1 cellular context compared by ENCODE assay signal in the genomic region with DNA sequence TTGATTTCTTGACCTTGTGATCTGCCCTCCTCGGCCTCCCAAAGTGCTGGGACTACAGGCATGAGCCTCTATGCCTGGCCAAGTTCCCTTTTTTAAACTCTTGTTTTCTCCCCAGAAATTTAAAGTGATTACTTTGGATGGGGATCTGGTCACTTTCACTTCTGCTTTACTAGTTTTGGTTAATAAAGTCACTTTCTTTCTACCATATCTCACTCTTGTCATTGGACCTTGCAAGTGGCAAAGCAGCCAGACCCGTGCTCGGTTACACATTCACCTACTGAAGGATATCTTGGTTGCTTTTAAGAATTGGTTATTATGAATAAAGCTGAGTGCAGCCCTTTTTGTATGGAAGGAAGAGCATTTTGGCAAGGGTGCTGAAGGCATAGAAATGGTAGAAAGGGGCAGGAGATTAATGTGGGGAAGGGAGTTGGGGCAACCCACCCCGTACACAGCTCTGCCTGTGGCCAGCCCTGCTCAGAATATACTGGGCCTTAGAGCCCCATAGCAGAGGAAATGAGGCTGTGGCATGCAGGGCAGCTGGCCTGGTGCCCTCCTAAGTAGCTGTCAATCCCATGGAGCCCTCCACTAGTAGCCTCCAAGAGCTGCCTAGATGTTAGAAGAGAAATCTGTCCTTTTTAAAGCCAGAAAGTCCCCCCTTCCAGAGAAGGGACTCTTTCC.
TF ChIP-seq lines count a peak whose summit lies in the region.

No MANE protein-coding gene starts in this region.

TF ChIP-seq in GM12878, 131 proteins besides CTCF, POLR2A, EP300 and RAD21 (continued from another document and continues in another):
- TF ChIP-seq NFIC (IDR thresholded peaks at IDR 0.05; ENCODE audit: low read depth, low read length) (peak; percentile 77; the same call in 1 of the 2 replicates), IKZF1 (conservative IDR thresholded peaks at IDR 0.05) (peak; percentile 99), BMI1 (IDR thresholded peaks at IDR 0.05; ENCODE audit: borderline replicate concordance) (peak; percentile 74), SMARCA5 (IDR thresholded peaks at IDR 0.05) (no peak), EED (IDR thresholded peaks at IDR 0.05; ENCODE audit: low read depth) (peak; percentile 97), RFX5 (IDR thresholded peaks at IDR 0.05; ENCODE audit: low read depth, low read length) (no peak), POU2F2 (IDR thresholded peaks at IDR 0.05; ENCODE audit: borderline replicate concordance, low read depth, low read length) (no peak), ZNF622 (IDR thresholded peaks at IDR 0.05) (no peak), ZSCAN29 (IDR thresholded peaks at IDR 0.05) (no peak), SREBF2 (IDR thresholded peaks at IDR 0.05; ENCODE audit: low read length) (no peak), RCOR1 (conservative IDR thresholded peaks at IDR 0.05; ENCODE audit: low read depth, low read length) (no peak), ASH2L (IDR thresholded peaks at IDR 0.05; ENCODE audit: borderline replicate concordance, low read depth) (no peak), GATAD2B (conservative IDR thresholded peaks at IDR 0.05; ENCODE audit: low read depth) (peak; percentile 74), MYB (IDR thresholded peaks at IDR 0.05; ENCODE audit: borderline replicate concordance, low read depth, low read length) (no peak), EGR1 (IDR thresholded peaks at IDR 0.05; ENCODE audit: borderline replicate concordance in 1 of 2, low read depth in 2 of 2, low read length in 2 of 2) (no peak), BRCA1 (IDR thresholded peaks at IDR 0.05; ENCODE audit: low read depth, low read length) (no peak), SREBF1 (IDR thresholded peaks at IDR 0.05; ENCODE audit: low read length) (no peak), HDAC6 (IDR thresholded peaks at IDR 0.05; ENCODE audit: unreplicated experiment) (no peak), FOXK2 (IDR thresholded peaks at IDR 0.05) (no peak), CEBPB (IDR thresholded peaks at IDR 0.05; ENCODE audit: borderline replicate concordance in 1 of 2, low read depth in 2 of 2, low read length in 2 of 2) (no peak), ZNF24 (IDR thresholded peaks at IDR 0.05) (no peak; the same call in 1 of the 2 replicates), NRF1 (conservative IDR thresholded peaks at IDR 0.05; ENCODE audit: low read depth, low read length) (no peak), NFXL1 (IDR thresholded peaks at IDR 0.05; ENCODE audit: borderline replicate concordance) (no peak), ESRRA (IDR thresholded peaks at IDR 0.05; ENCODE audit: low read length) (no peak), SIX5 (IDR thresholded peaks at IDR 0.05; ENCODE audit: low read depth, low read length, severe bottlenecking) (no peak), MTA2 (IDR thresholded peaks at IDR 0.05; ENCODE audit: low read depth) (peak; percentile 94), CHD2 (IDR thresholded peaks at IDR 0.05; ENCODE audit: borderline replicate concordance, low read depth, low read length) (no peak), SMC3 (IDR thresholded peaks at IDR 0.05; ENCODE audit: borderline replicate concordance, low read length) (no peak), CREM (IDR thresholded peaks at IDR 0.05; ENCODE audit: low read depth) (peak; percentile 45; the same call in 1 of the 2 replicates), MYC (IDR thresholded peaks at IDR 0.05; ENCODE audit: insufficient read depth, insufficient read length, insufficient replicate concordance, low read length, severe bottlenecking) (no peak), KLF5 (IDR thresholded peaks at IDR 0.05; ENCODE audit: partially characterized antibody) (no peak), MEF2B (IDR thresholded peaks at IDR 0.05; ENCODE audit: partially characterized antibody, poor library complexity, severe bottlenecking) (peak; percentile 43), SMAD5 (IDR thresholded peaks at IDR 0.05; ENCODE audit: low read depth) (no peak), RAD51 (IDR thresholded peaks at IDR 0.05) (peak; percentile 75; the same call in 1 of the 2 replicates), TAF1 (IDR thresholded peaks at IDR 0.05; ENCODE audit: borderline replicate concordance, low read depth, low read length) (no peak), BHLHE40 (IDR thresholded peaks at IDR 0.05; ENCODE audit: borderline replicate concordance in 1 of 2, low read depth in 2 of 2, low read length in 1 of 2) (peak; percentile 80 to 92)
- TF ChIP-seq, protein P1, sequence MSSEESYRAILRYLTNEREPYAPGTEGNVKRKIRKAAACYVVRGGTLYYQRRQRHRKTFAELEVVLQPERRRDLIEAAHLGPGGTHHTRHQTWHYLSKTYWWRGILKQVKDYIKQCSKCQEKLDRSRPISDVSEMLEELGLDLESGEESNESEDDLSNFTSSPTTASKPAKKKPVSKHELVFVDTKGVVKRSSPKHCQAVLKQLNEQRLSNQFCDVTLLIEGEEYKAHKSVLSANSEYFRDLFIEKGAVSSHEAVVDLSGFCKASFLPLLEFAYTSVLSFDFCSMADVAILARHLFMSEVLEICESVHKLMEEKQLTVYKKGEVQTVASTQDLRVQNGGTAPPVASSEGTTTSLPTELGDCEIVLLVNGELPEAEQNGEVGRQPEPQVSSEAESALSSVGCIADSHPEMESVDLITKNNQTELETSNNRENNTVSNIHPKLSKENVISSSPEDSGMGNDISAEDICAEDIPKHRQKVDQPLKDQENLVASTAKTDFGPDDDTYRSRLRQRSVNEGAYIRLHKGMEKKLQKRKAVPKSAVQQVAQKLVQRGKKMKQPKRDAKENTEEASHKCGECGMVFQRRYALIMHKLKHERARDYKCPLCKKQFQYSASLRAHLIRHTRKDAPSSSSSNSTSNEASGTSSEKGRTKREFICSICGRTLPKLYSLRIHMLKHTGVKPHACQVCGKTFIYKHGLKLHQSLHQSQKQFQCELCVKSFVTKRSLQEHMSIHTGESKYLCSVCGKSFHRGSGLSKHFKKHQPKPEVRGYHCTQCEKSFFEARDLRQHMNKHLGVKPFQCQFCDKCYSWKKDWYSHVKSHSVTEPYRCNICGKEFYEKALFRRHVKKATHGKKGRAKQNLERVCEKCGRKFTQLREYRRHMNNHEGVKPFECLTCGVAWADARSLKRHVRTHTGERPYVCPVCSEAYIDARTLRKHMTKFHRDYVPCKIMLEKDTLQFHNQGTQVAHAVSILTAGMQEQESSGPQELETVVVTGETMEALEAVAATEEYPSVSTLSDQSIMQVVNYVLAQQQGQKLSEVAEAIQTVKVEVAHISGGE (CRISPR knock-in tag; IDR thresholded peaks at IDR 0.05) = no peak
- TF ChIP-seq, protein P2, sequence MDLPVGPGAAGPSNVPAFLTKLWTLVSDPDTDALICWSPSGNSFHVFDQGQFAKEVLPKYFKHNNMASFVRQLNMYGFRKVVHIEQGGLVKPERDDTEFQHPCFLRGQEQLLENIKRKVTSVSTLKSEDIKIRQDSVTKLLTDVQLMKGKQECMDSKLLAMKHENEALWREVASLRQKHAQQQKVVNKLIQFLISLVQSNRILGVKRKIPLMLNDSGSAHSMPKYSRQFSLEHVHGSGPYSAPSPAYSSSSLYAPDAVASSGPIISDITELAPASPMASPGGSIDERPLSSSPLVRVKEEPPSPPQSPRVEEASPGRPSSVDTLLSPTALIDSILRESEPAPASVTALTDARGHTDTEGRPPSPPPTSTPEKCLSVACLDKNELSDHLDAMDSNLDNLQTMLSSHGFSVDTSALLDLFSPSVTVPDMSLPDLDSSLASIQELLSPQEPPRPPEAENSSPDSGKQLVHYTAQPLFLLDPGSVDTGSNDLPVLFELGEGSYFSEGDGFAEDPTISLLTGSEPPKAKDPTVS (IDR thresholded peaks at IDR 0.05; ENCODE audit: low read depth, low read length) = no peak
- TF ChIP-seq, protein P3, sequence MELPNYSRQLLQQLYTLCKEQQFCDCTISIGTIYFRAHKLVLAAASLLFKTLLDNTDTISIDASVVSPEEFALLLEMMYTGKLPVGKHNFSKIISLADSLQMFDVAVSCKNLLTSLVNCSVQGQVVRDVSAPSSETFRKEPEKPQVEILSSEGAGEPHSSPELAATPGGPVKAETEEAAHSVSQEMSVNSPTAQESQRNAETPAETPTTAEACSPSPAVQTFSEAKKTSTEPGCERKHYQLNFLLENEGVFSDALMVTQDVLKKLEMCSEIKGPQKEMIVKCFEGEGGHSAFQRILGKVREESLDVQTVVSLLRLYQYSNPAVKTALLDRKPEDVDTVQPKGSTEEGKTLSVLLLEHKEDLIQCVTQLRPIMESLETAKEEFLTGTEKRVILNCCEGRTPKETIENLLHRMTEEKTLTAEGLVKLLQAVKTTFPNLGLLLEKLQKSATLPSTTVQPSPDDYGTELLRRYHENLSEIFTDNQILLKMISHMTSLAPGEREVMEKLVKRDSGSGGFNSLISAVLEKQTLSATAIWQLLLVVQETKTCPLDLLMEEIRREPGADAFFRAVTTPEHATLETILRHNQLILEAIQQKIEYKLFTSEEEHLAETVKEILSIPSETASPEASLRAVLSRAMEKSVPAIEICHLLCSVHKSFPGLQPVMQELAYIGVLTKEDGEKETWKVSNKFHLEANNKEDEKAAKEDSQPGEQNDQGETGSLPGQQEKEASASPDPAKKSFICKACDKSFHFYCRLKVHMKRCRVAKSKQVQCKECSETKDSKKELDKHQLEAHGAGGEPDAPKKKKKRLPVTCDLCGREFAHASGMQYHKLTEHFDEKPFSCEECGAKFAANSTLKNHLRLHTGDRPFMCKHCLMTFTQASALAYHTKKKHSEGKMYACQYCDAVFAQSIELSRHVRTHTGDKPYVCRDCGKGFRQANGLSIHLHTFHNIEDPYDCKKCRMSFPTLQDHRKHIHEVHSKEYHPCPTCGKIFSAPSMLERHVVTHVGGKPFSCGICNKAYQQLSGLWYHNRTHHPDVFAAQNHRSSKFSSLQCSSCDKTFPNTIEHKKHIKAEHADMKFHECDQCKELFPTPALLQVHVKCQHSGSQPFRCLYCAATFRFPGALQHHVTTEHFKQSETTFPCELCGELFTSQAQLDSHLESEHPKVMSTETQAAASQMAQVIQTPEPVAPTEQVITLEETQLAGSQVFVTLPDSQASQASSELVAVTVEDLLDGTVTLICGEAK (IDR thresholded peaks at IDR 0.05; ENCODE audit: borderline replicate concordance) = peak; percentile 36; the same call in 1 of the 2 replicates
- TF ChIP-seq, protein P4, sequence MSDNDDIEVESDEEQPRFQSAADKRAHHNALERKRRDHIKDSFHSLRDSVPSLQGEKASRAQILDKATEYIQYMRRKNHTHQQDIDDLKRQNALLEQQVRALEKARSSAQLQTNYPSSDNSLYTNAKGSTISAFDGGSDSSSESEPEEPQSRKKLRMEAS (IDR thresholded peaks at IDR 0.05; ENCODE audit: low read depth, low read length) = no peak
- TF ChIP-seq, protein P5, sequence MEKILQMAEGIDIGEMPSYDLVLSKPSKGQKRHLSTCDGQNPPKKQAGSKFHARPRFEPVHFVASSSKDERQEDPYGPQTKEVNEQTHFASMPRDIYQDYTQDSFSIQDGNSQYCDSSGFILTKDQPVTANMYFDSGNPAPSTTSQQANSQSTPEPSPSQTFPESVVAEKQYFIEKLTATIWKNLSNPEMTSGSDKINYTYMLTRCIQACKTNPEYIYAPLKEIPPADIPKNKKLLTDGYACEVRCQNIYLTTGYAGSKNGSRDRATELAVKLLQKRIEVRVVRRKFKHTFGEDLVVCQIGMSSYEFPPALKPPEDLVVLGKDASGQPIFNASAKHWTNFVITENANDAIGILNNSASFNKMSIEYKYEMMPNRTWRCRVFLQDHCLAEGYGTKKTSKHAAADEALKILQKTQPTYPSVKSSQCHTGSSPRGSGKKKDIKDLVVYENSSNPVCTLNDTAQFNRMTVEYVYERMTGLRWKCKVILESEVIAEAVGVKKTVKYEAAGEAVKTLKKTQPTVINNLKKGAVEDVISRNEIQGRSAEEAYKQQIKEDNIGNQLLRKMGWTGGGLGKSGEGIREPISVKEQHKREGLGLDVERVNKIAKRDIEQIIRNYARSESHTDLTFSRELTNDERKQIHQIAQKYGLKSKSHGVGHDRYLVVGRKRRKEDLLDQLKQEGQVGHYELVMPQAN (conservative IDR thresholded peaks at IDR 0.05) = no peak
- TF ChIP-seq, protein P6, sequence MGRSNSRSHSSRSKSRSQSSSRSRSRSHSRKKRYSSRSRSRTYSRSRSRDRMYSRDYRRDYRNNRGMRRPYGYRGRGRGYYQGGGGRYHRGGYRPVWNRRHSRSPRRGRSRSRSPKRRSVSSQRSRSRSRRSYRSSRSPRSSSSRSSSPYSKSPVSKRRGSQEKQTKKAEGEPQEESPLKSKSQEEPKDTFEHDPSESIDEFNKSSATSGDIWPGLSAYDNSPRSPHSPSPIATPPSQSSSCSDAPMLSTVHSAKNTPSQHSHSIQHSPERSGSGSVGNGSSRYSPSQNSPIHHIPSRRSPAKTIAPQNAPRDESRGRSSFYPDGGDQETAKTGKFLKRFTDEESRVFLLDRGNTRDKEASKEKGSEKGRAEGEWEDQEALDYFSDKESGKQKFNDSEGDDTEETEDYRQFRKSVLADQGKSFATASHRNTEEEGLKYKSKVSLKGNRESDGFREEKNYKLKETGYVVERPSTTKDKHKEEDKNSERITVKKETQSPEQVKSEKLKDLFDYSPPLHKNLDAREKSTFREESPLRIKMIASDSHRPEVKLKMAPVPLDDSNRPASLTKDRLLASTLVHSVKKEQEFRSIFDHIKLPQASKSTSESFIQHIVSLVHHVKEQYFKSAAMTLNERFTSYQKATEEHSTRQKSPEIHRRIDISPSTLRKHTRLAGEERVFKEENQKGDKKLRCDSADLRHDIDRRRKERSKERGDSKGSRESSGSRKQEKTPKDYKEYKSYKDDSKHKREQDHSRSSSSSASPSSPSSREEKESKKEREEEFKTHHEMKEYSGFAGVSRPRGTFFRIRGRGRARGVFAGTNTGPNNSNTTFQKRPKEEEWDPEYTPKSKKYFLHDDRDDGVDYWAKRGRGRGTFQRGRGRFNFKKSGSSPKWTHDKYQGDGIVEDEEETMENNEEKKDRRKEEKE (IDR thresholded peaks at IDR 0.05) = no peak
- TF ChIP-seq, protein P7, sequence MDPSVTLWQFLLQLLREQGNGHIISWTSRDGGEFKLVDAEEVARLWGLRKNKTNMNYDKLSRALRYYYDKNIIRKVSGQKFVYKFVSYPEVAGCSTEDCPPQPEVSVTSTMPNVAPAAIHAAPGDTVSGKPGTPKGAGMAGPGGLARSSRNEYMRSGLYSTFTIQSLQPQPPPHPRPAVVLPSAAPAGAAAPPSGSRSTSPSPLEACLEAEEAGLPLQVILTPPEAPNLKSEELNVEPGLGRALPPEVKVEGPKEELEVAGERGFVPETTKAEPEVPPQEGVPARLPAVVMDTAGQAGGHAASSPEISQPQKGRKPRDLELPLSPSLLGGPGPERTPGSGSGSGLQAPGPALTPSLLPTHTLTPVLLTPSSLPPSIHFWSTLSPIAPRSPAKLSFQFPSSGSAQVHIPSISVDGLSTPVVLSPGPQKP (IDR thresholded peaks at IDR 0.05; ENCODE audit: low read depth, low read length) = no peak
- TF ChIP-seq, protein P8, sequence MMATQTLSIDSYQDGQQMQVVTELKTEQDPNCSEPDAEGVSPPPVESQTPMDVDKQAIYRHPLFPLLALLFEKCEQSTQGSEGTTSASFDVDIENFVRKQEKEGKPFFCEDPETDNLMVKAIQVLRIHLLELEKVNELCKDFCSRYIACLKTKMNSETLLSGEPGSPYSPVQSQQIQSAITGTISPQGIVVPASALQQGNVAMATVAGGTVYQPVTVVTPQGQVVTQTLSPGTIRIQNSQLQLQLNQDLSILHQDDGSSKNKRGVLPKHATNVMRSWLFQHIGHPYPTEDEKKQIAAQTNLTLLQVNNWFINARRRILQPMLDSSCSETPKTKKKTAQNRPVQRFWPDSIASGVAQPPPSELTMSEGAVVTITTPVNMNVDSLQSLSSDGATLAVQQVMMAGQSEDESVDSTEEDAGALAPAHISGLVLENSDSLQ (IDR thresholded peaks at IDR 0.05) = peak; percentile 66
- TF ChIP-seq, protein P9, sequence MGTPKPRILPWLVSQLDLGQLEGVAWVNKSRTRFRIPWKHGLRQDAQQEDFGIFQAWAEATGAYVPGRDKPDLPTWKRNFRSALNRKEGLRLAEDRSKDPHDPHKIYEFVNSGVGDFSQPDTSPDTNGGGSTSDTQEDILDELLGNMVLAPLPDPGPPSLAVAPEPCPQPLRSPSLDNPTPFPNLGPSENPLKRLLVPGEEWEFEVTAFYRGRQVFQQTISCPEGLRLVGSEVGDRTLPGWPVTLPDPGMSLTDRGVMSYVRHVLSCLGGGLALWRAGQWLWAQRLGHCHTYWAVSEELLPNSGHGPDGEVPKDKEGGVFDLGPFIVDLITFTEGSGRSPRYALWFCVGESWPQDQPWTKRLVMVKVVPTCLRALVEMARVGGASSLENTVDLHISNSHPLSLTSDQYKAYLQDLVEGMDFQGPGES (IDR thresholded peaks at IDR 0.05) = no peak
